10 cellular contexts compared by ENCODE assay signal in genomic region chr20:32524871-32525501, GRCh38.
DNase-seq lines count a peak whose midpoint lies in the region; FAIRE-seq and TF ChIP-seq lines count a peak whose summit lies in the region.
"Had no signal": no experiment of that assay in that cellular context is flagged by ENCODE, and none has a peak within 500 bp of the region (broad histone marks: within the 10 kb centered on the region; RNA-seq: fewer than 3 reads in every experiment).

No MANE protein-coding gene starts in this region.

- no peaks in the 10 kb centered on the region for H3K23me2 ChIP-seq in H1 (ENCODE audit: low read depth, low read length)

- H3K4ac ChIP-seq in H1 (replicated peaks; ENCODE audit: insufficient read length, low read depth, low read length) (no peak overlapping the region), neuronal stem cell (ENCODE audit: low read length) (no peak overlapping the region)

- no peak for FAIRE-seq in H1 (lab: Jason Lieb, UNC)

- 84% methylated on average over 13 of the region's 13 CpGs; no CpG with 5 or more reads in 1 of the 2 experiments for WGBS in H1 (ENCODE audit: extremely low coverage in 1 of 2, insufficient coverage in 1 of 2, insufficient read length in 1 of 2, insufficient replicate concordance in 2 of 2, low coverage in 1 of 2, low lambda C conversion rate in 2 of 2, missing lambda C conversion rate in 1 of 2), 2 experiments
- no CpG with 5 or more reads among the region's 13 CpGs for WGBS in neuronal stem cell (ENCODE audit: extremely low coverage in 2 of 2, insufficient read length in 2 of 2, insufficient replicate concordance in 1 of 2), 2 donors
- 53 to 64% methylated on average over 4 to 7 of the region's 13 CpGs for WGBS in esophagus squamous epithelium, 2 donors

- H4K8ac ChIP-seq in H1 (ENCODE audit: extremely low read depth, insufficient read depth, low read length) (peak overlapping the region; percentile 22), neuronal stem cell (ENCODE audit: low read depth, low read length) (no peak overlapping the region)

- 0 out of 2 replicates have a peak overlapping the region, but pooled peaks have one; percentile 25 for H2BK20ac ChIP-seq in H1 (ENCODE audit: low read length)

- no peak overlapping the region for H3K14ac ChIP-seq in H1 (ENCODE audit: insufficient read length)
- H3K14ac ChIP-seq in neuronal stem cell (ENCODE audit: low read length): no peak overlapping the region

- H3K27me3 ChIP-seq in H1 (replicated peaks in 1 of 4; ENCODE audit: control insufficient read depth in 3 of 4, extremely low read depth in 1 of 4, insufficient read depth in 3 of 4, low read length in 3 of 4): peaks cover 0 to 10% (median 4%) of the 10 kb centered on the region in 4 experiments; a peak in 4 of 7 replicates
- H3K27me3 ChIP-seq in neuronal stem cell (ENCODE audit: control insufficient read depth in 3 of 3, insufficient read depth in 3 of 3, low read depth in 1 of 3, low read length in 3 of 3): peaks cover 0 to 9% (median 0%) of the 10 kb centered on the region in 3 experiments
- H3K27me3 ChIP-seq in esophagus squamous epithelium: peaks cover 0 to 37% (median 0%) of the 10 kb centered on the region in 4 donors
- H3K27me3 ChIP-seq: cardiac muscle cell had no signal

- DNase-seq in DMS 273 (lab: John Stamatoyannopoulos, UW; ENCODE audit: unreplicated experiment): peak; percentile 90
- DNase-seq in NCI-H2196 (lab: John Stamatoyannopoulos, UW; ENCODE audit: unreplicated experiment): peak; percentile 86
- DNase-seq in H1 (ENCODE audit: low read depth in 1 of 2, low spot score in 2 of 2): no peak
- no peak for DNase-seq in neuronal stem cell (ENCODE audit: low spot score)
- no peak for DNase-seq in NAMALWA (ENCODE audit: low spot score)
- no peak for DNase-seq in esophagus squamous epithelium (lab: John Stamatoyannopoulos, UW)
- no peak for DNase-seq in stimulated activated CD4-positive, alpha-beta T cell treated with anti-CD3 and anti-CD28 coated beads, Interleukin-4, amount 100 ng/mL, for 4 hours
- no peak for DNase-seq in 8988T

- H3K18ac ChIP-seq in H1 (ENCODE audit: extremely low read depth, low read length) (no peak overlapping the region), neuronal stem cell (ENCODE audit: low read length) (peak overlapping the region; percentile 58)

- H2BK120ac ChIP-seq in H1 (replicated peaks; ENCODE audit: low read depth, low read length): no peak overlapping the region
- H2BK120ac ChIP-seq in neuronal stem cell (ENCODE audit: low read depth, low read length): no peak overlapping the region

- H3K4me2 ChIP-seq in H1 (ENCODE audit: insufficient read depth in 1 of 2, low read depth in 2 of 2, low read length in 2 of 2) (no peak overlapping the region), neuronal stem cell (ENCODE audit: insufficient read depth, low read length, poor library complexity, severe bottlenecking) (no peak overlapping the region)

- H3K27ac ChIP-seq in H1 (ENCODE audit: low read depth, low read length): no peak overlapping the region
- no peak overlapping the region for H3K27ac ChIP-seq in neuronal stem cell (replicated peaks; ENCODE audit: low read length)
- H3K27ac ChIP-seq in esophagus squamous epithelium: no peak overlapping the region
- H3K27ac ChIP-seq: cardiac muscle cell, SK-N-MC had no signal

- TF ChIP-seq POLR2A in H1 (IDR thresholded peaks at IDR 0.05; ENCODE audit: control extremely low read depth in 1 of 2, low read depth in 2 of 2, low read length in 2 of 2) (no peak), esophagus squamous epithelium (IDR thresholded peaks at IDR 0.05) (no peak)

- no peaks in the 10 kb centered on the region for H3K79me2 ChIP-seq in H1 (ENCODE audit: control insufficient read depth in 1 of 2, insufficient read depth in 2 of 2, low read length in 2 of 2)

- H3K9me3 ChIP-seq in H1 (ENCODE audit: insufficient read depth in 2 of 2, low read depth in 1 of 2, low read length in 1 of 2): no peaks in the 10 kb centered on the region
- H3K9me3 ChIP-seq in neuronal stem cell (replicated peaks in 1 of 2; ENCODE audit: control insufficient read depth in 2 of 2, insufficient read depth in 1 of 2, low read depth in 1 of 2, low read length in 2 of 2): no peaks in the 10 kb centered on the region
- no peaks in the 10 kb centered on the region for H3K9me3 ChIP-seq in esophagus squamous epithelium

- H3K79me1 ChIP-seq in H1 (ENCODE audit: low read depth, low read length) (no peaks in the 10 kb centered on the region), neuronal stem cell (ENCODE audit: low read depth, low read length) (no peaks in the 10 kb centered on the region)

- H3K4me1 ChIP-seq in H1 (replicated peaks in 1 of 4; ENCODE audit: control insufficient read depth in 3 of 4, insufficient read depth in 4 of 4, low read length in 3 of 4) (peaks cover 0 to 14% (median 10%) of the 10 kb centered on the region in 4 experiments; a peak in 5 of 7 replicates), neuronal stem cell (ENCODE audit: control insufficient read depth in 2 of 2, insufficient read depth in 1 of 2, low read depth in 1 of 2, low read length in 2 of 2) (peaks cover 20 to 21% of the 10 kb centered on the region in 2 donors), esophagus squamous epithelium (peaks cover 3 to 42% (median 5%) of the 10 kb centered on the region in 3 donors)

- H4K91ac ChIP-seq in H1 (replicated peaks; ENCODE audit: insufficient read length, low read length) (no peak overlapping the region), neuronal stem cell (ENCODE audit: low read depth, low read length, poor library complexity) (no peak overlapping the region)

- H4K20me1 ChIP-seq in H1 (replicated peaks in 1 of 2; ENCODE audit: control insufficient read depth in 1 of 2, insufficient read depth in 2 of 2, low read length in 2 of 2): no peaks in the 10 kb centered on the region

- CTCF ChIA-PET in H1 (lab: Charles Lee; ENCODE audit: partially characterized antibody): interaction anchor here (0.6 to 11.7 kb wide), 16 partner anchors 9 to 165 kb away, joined by 3 to 246 read pairs (median 5); partner anchors contain the start of gene C20orf203

- H2BK12ac ChIP-seq in H1 (ENCODE audit: low read depth, low read length) (no peak overlapping the region), neuronal stem cell (ENCODE audit: low read length) (peak overlapping the region; percentile 24)

- no peak for TF ChIP-seq RAD21 in H1 (IDR thresholded peaks at IDR 0.05 in 1 of 2, conservative IDR thresholded peaks at IDR 0.05 in 1 of 2; ENCODE audit: low read depth in 2 of 2, low read length in 2 of 2)

- TF ChIP-seq CTCF in H1 (IDR thresholded peaks at IDR 0.05; ENCODE audit: control extremely low read depth in 1 of 3, insufficient read depth in 1 of 3, low read depth in 1 of 3, low read length in 3 of 3) (no peak), esophagus squamous epithelium (IDR thresholded peaks at IDR 0.05) (no peak)

- H3K56ac ChIP-seq in H1 (replicated peaks; ENCODE audit: insufficient read length, low read depth, low read length): no peak overlapping the region

- no peak overlapping the region for H4K5ac ChIP-seq in H1 (ENCODE audit: insufficient read length, low read depth, low read length)

- H3K23ac ChIP-seq in H1 (ENCODE audit: insufficient read length) (no peak overlapping the region), neuronal stem cell (ENCODE audit: low read depth, low read length, poor library complexity) (peak overlapping the region; percentile 16)

- no peak overlapping the region for H2AK5ac ChIP-seq in H1 (ENCODE audit: low read depth, low read length)
- peak overlapping the region; percentile 42 for H2AK5ac ChIP-seq in neuronal stem cell (ENCODE audit: low read depth, low read length)

- intact Hi-C loops in esophagus squamous epithelium (cut with DNase I): loop anchor here (5.0 kb wide), 1 partner anchor 127 kb away; no protein-coding TSS in a partner anchor

- TF ChIP-seq EP300 in H1 (IDR thresholded peaks at IDR 0.05; ENCODE audit: borderline replicate concordance in 1 of 2, low read depth in 2 of 2, low read length in 2 of 2): no peak

- no peak overlapping the region for H2BK5ac ChIP-seq in H1 (ENCODE audit: low read depth, low read length)
- no peak overlapping the region for H2BK5ac ChIP-seq in neuronal stem cell (ENCODE audit: low read length)

- H3K36me3 ChIP-seq in H1 (ENCODE audit: control insufficient read depth in 2 of 4, insufficient read depth in 4 of 4, low read length in 3 of 4) (no peaks in the 10 kb centered on the region; a peak in 1 of 8 replicates), neuronal stem cell (replicated peaks in 1 of 2; ENCODE audit: control insufficient read depth in 2 of 2, insufficient read depth in 2 of 2, low read length in 2 of 2) (no peaks in the 10 kb centered on the region), esophagus squamous epithelium (no peaks in the 10 kb centered on the region)
- H3K36me3 ChIP-seq: cardiac muscle cell had no signal

- H3K4me3 ChIP-seq in H1 (ENCODE audit: extremely low read depth in 1 of 4, insufficient read depth in 2 of 4, low read depth in 3 of 4, low read length in 4 of 4) (no peak overlapping the region), neuronal stem cell (ENCODE audit: low read length in 2 of 2) (no peak overlapping the region), esophagus squamous epithelium (no peak overlapping the region)
- H3K4me3 ChIP-seq: cardiac muscle cell, SK-N-MC had no signal

- POLR2A ChIA-PET in H1 (lab: Charles Lee; ENCODE audit: partially characterized antibody): interaction anchor here (1.0 kb wide), 1 partner anchor 385 kb away, joined by 6 read pairs; no protein-coding TSS in a partner anchor

- H2AFZ ChIP-seq in H1 (ENCODE audit: low read length): no peak overlapping the region
- H2AFZ ChIP-seq in neuronal stem cell (ENCODE audit: low read length): no peak overlapping the region

- H2BK15ac ChIP-seq in H1 (ENCODE audit: low read length) (no peak overlapping the region; the same call in 1 of the 2 replicates), neuronal stem cell (ENCODE audit: low read length) (no peak overlapping the region)

- H3K9ac ChIP-seq in H1 (replicated peaks in 1 of 4; ENCODE audit: extremely low read depth in 1 of 4, low read depth in 3 of 4, low read length in 3 of 4): no peak overlapping the region
- peak overlapping the region; percentile 38 for H3K9ac ChIP-seq in neuronal stem cell (ENCODE audit: low read depth, low read length, poor library complexity)

TF ChIP-seq in H1, 55 proteins besides CTCF, POLR2A, EP300 and RAD21 (continues in another document):
- TF ChIP-seq NANOG (IDR thresholded peaks at IDR 0.05; ENCODE audit: insufficient read depth, low read depth, low read length, poor library complexity, severe bottlenecking): no peak
- TF ChIP-seq PHF8 (conservative IDR thresholded peaks at IDR 0.05; ENCODE audit: low read depth, low read length): no peak
- no peak for TF ChIP-seq MAFK (IDR thresholded peaks at IDR 0.05; ENCODE audit: low read depth, low read length)
- TF ChIP-seq TCF12 (IDR thresholded peaks at IDR 0.05; ENCODE audit: low read depth, low read length): no peak
- TF ChIP-seq FOSL1 (IDR thresholded peaks at IDR 0.05; ENCODE audit: insufficient read depth, low read depth, low read length): no peak
- no peak for TF ChIP-seq KDM5A (IDR thresholded peaks at IDR 0.05; ENCODE audit: low read length)
- no peak for TF ChIP-seq CBX8 (IDR thresholded peaks at IDR 0.05; ENCODE audit: borderline replicate concordance, low read depth, low read length)
- TF ChIP-seq TAF7 (optimal IDR thresholded peaks at IDR 0.05; ENCODE audit: borderline replicate concordance, low read depth, low read length): no peak

Comparison
In these comparisons a context has a peak if more than half of its experiments do, and no peak if none do; other contexts are left out.
1. DNase-seq: peak in DMS 273 (single experiment) and NCI-H2196 (single experiment); none in H1 (0 of 2), neuronal stem cell (single experiment), NAMALWA (single experiment), esophagus squamous epithelium (single experiment), stimulated activated CD4-positive, alpha-beta T cell treated with anti-CD3 and anti-CD28 coated beads, Interleukin-4, amount 100 ng/mL, for 4 hours (0 of 2) and 8988T (single experiment).